Comparison of ENCODE assay signal across 23 cellular contexts in the genomic region with DNA sequence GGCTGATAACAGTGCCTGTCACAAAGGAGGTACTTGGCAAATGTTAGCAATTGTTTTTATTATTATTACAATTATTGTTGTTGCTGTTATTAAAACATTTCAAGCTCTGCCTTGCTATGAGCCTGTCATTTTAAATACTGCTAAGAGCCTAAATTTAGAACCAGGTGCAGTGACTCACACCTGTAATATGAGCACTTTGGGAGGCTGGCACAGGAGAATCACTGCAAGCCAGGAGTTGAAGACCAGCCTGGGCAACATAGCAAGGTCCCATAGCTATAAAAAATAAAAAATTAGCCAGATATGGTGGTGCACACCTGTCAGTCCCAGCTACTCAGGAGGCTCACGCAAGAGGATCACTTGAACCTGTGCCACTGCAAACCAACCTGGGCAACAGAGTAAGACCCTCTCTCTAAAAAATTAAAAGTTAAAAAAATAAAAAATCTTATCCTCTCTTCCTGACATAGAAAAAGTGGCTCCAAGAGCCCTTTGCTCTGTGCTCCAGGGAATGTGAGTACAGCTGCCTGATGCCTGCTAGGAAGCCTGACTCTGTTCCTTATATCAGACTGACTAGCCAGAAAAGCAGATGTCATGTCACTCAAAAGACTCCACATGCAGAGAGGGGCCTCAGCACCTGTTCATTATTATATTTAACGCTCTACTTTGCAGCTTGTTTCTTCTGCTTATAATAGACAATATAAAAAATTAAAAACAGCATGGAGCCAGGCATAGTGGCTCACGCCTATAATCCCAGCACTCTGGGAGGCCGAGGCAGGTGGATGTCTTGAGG.
"Had no signal": no experiment of that assay in that cellular context is flagged by ENCODE, and none has a peak within 500 bp of the region (broad histone marks: within the 10 kb centered on the region; RNA-seq: fewer than 3 reads in every experiment).

No MANE protein-coding gene starts in this region.

- ATAC-seq: esophagus mucosa; gastrocnemius medialis; left cardiac atrium; lower lobe of right lung; sciatic nerve; stimulated activated effector memory CD8-positive, alpha-beta T cell treated with anti-CD3 and anti-CD28 coated beads, Interleukin-12 subunit alpha, Interleukin-12 subunit beta, amount 100 ng/mL, for 72 hours; stimulated activated naive CD8-positive, alpha-beta T cell treated with anti-CD3 and anti-CD28 coated beads, Interleukin-15, Interleukin-2, amounts not matched to agents 100 U/mL and 50 U/mL, for 24 hours had no signal

- DNase-seq: colonic mucosa; dermis blood vessel endothelial cell; endodermal cell; glutamatergic neuron; immature natural killer cell; left cardiac atrium; left ventricle myocardium inferior; lower lobe of right lung; mesenchymal stem cell; midbrain; naive B cell; small intestine; stimulated activated CD4-positive, alpha-beta T cell treated with anti-CD3 and anti-CD28 coated beads, Interleukin-4, amount 100 ng/mL, for 1 hour; stimulated activated CD8-positive, alpha-beta memory T cell treated with anti-CD3 and anti-CD28 coated beads, Interleukin-4, amount 100 ng/mL, for 48 hours; stimulated activated naive CD8-positive, alpha-beta T cell treated with anti-CD3 and anti-CD28 coated beads, Interleukin-15, Interleukin-2, amounts not matched to agents 100 U/mL and 50 U/mL, for 24 hours; tibial artery; upper lobe of left lung; uterus had no signal

- H3K36me3 ChIP-seq: colonic mucosa, gastrocnemius medialis, left ventricle myocardium inferior, neutrophil, tibial artery, upper lobe of left lung, uterus had no signal

- H3K4me1 ChIP-seq: colonic mucosa, gastrocnemius medialis, left ventricle myocardium inferior, lower lobe of right lung, tibial artery, upper lobe of left lung, uterus had no signal

- H3K9me3 ChIP-seq: colonic mucosa, gastrocnemius medialis, left ventricle myocardium inferior, lower lobe of right lung, neutrophil, tibial artery, upper lobe of left lung, uterus had no signal

- H3K27ac ChIP-seq: colonic mucosa, gastrocnemius medialis, left ventricle myocardium inferior, lower lobe of right lung, neutrophil, tibial artery, upper lobe of left lung, uterus had no signal

- H3K27me3 ChIP-seq: colonic mucosa, gastrocnemius medialis, neutrophil, tibial artery, upper lobe of left lung, uterus had no signal

- H3K4me3 ChIP-seq: colonic mucosa, gastrocnemius medialis, left ventricle myocardium inferior, lower lobe of right lung, tibial artery, upper lobe of left lung, uterus had no signal
